Comparison of ENCODE assay signal across 19 cellular contexts in the genomic region with DNA sequence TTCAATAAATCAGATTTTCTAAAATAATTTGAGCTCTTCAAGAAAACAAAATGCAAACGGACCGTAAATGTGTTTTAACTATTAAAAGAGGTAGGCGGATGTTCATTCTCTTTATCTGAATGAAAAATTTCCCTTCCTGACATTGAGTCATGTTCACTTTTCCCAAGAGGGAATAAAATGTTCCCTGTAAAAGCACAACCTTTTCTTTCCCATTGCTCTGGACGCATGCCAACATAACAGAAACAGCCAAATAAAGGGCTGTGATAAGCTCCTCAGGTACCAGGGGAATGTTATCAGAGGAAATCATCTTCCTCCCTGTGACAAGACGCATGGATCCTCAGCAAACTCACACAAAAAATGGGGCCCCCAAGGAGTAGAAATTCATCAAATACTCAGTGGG.
A peak's percentile ranks its signal among the peaks of the same experiment; 100 is the strongest.
DNase-seq lines count a peak whose midpoint lies in the region; ATAC-seq and TF ChIP-seq lines count a peak whose summit lies in the region.
"Had no signal": no experiment of that assay in that cellular context is flagged by ENCODE, and none has a peak within 500 bp of the region (broad histone marks: within the 10 kb centered on the region; RNA-seq: fewer than 3 reads in every experiment).

No MANE protein-coding gene starts in this region.

- BruUV-seq in MCF 10A (replicated peaks; lab: Mats Ljungman, UMichigan), result no TSS peak
- no TSS peak for BruUV-seq in mammary epithelial cell (replicated peaks; lab: Mats Ljungman, UMichigan)

- H3K27ac ChIP-seq in mammary epithelial cell (ENCODE audit: insufficient read depth, low read depth, low read length) (no peak overlapping the region), stomach (no peak overlapping the region)
- H3K27ac ChIP-seq: adrenal gland, SK-N-MC, upper lobe of right lung had no signal

- no peaks in the 10 kb centered on the region for H3K27me3 Mint-ChIP-seq in MCF 10A (ENCODE audit: insufficient read depth, unreplicated experiment)
- no peaks in the 10 kb centered on the region for H3K27me3 Mint-ChIP-seq in T-helper 2 cell treated with Interferon-gamma antibody and Interleukin-4, amounts not matched to agents 5 μg/mL and 100 μg/mL, for 36 hours (ENCODE audit: low read depth)

- 34% methylated on average over 5 of the region's 5 CpGs for WGBS in mammary epithelial cell (ENCODE audit: low coverage, missing lambda C conversion rate)
- 25 to 40% (median 30%) methylated on average over 5 of the region's 5 CpGs for WGBS in stomach, 5 donors

- H3K9me3 Mint-ChIP-seq in MCF 10A (ENCODE audit: unreplicated experiment), result no peaks in the 10 kb centered on the region
- H3K9me3 Mint-ChIP-seq in T-helper 2 cell treated with Interferon-gamma antibody and Interleukin-4, amounts not matched to agents 5 μg/mL and 100 μg/mL, for 36 hours, result no peaks in the 10 kb centered on the region
- H3K9me3 Mint-ChIP-seq: activated T-helper 2 cell treated with anti-CD3 and anti-CD28 coated beads, Interferon-gamma antibody, Interleukin-2, Interleukin-4, amounts not matched to agents 10 μg/mL and 5 μg/mL and 100 μg/mL, durations not matched to agents 14 hours and 24 hours and 36 hours had no signal

- H3K36me3 ChIP-seq in mammary epithelial cell (ENCODE audit: insufficient read depth, low read length), result no peaks in the 10 kb centered on the region
- no peaks in the 10 kb centered on the region for H3K36me3 ChIP-seq in stomach
- H3K36me3 ChIP-seq: adrenal gland, upper lobe of right lung had no signal

- H3K27ac Mint-ChIP-seq in MCF 10A (ENCODE audit: low read depth, unreplicated experiment), result no peak overlapping the region
- no peak overlapping the region for H3K27ac Mint-ChIP-seq in T-helper 2 cell treated with Interferon-gamma antibody and Interleukin-4, amounts not matched to agents 5 μg/mL and 100 μg/mL, for 36 hours
- H3K27ac Mint-ChIP-seq: activated T-helper 2 cell treated with anti-CD3 and anti-CD28 coated beads, Interferon-gamma antibody, Interleukin-2, Interleukin-4, amounts not matched to agents 10 μg/mL and 5 μg/mL and 100 μg/mL, durations not matched to agents 14 hours and 24 hours and 36 hours; stimulated activated effector memory CD8-positive, alpha-beta T cell treated with anti-CD3 and anti-CD28 coated beads, Interleukin-12 subunit alpha, Interleukin-12 subunit beta, amount 100 ng/mL, for 72 hours had no signal

- in situ Hi-C loops in mammary epithelial cell (cut with MboI; ENCODE audit: low sequenced_read_pairs in 2 of 2), result loop anchor here (25.0 kb wide), 2 partner anchors 341 to 541 kb away; no protein-coding TSS in a partner anchor

- TF ChIP-seq EP300 in stomach (IDR thresholded peaks at IDR 0.05), result no peak

- H3K9ac ChIP-seq in mammary epithelial cell (ENCODE audit: insufficient read depth, low read length), result no peak overlapping the region

- TF ChIP-seq CTCF in MCF 10A (IDR thresholded peaks at IDR 0.05; ENCODE audit: unreplicated experiment), result no peak
- TF ChIP-seq CTCF in mammary epithelial cell (conservative IDR thresholded peaks at IDR 0.05 in 1 of 2, IDR thresholded peaks at IDR 0.05 in 1 of 2; ENCODE audit: extremely low read depth in 1 of 2, insufficient read depth in 1 of 2, low read depth in 1 of 2, low read length in 2 of 2), result no peak
- TF ChIP-seq CTCF in stomach (IDR thresholded peaks at IDR 0.05), result no peak

- TF ChIP-seq POLR2A in stomach (IDR thresholded peaks at IDR 0.05), result no peak

- no peaks in the 10 kb centered on the region for H3K4me1 ChIP-seq in mammary epithelial cell (ENCODE audit: insufficient read depth, low read length)
- H3K4me1 ChIP-seq in stomach, result peaks cover 0 to 8% (median 4%) of the 10 kb centered on the region in 4 donors
- H3K4me1 ChIP-seq: adrenal gland, upper lobe of right lung had no signal

- H3K4me1 Mint-ChIP-seq in MCF 10A (ENCODE audit: insufficient read depth, unreplicated experiment), result peaks cover 9% of the 10 kb centered on the region
- no peaks in the 10 kb centered on the region for H3K4me1 Mint-ChIP-seq in T-helper 2 cell treated with Interferon-gamma antibody and Interleukin-4, amounts not matched to agents 5 μg/mL and 100 μg/mL, for 36 hours (ENCODE audit: low read depth)
- H3K4me1 Mint-ChIP-seq: stimulated activated effector memory CD8-positive, alpha-beta T cell treated with anti-CD3 and anti-CD28 coated beads, Interleukin-12 subunit alpha, Interleukin-12 subunit beta, amount 100 ng/mL, for 72 hours had no signal

- ATAC-seq in HG03457 (IDR thresholded peaks at IDR 0.05; ENCODE audit: unreplicated experiment), result no peak
- ATAC-seq: mucosa of descending colon; stimulated activated effector memory CD8-positive, alpha-beta T cell treated with anti-CD3 and anti-CD28 coated beads, Interleukin-12 subunit alpha, Interleukin-12 subunit beta, amount 100 ng/mL, for 72 hours; upper lobe of right lung had no signal

- dilution Hi-C loops in mammary epithelial cell (cut with HindIII; ENCODE audit: low sequenced_read_pairs), result no loop called here

- H2AFZ ChIP-seq in mammary epithelial cell (ENCODE audit: low read depth, low read length), result no peak overlapping the region

- CTCF ChIA-PET in MCF 10A (lab: Yijun Ruan, JAX), result interaction anchor here (0.7 kb wide), 1 partner anchor 1184 kb away, joined by 5 read pairs; no protein-coding TSS in a partner anchor
- CTCF ChIA-PET in mammary epithelial cell (lab: Charles Lee; ENCODE audit: low non-redundant PET), result no interaction called here

- DNase-seq in MCF 10A (ENCODE audit: unreplicated experiment) (peak; percentile 23), mammary epithelial cell (no peak), NCI-H345 (lab: John Stamatoyannopoulos, UW) (peak; percentile 72), dermis blood vessel endothelial cell (peak; percentile 83), stomach (peak; percentile 38)
- no peak for DNase-seq in T-helper 2 cell treated with Interferon-gamma antibody and Interleukin-4, amounts not matched to agents 5 μg/mL and 100 μg/mL, for 36 hours (ENCODE audit: low spot score)
- DNase-seq in activated CD4-positive, alpha-beta T cell treated with anti-CD3 and anti-CD28 coated beads for 48 hours, result no peak
- DNase-seq: glutamatergic neuron, HCEC 1CT, islet precursor cell, mucosa of descending colon, NCI-H446, small intestine, upper lobe of right lung had no signal

- POLR2A ChIA-PET in MCF 10A (lab: Yijun Ruan, JAX), result interaction anchor here (0.5 kb wide), 1 partner anchor 462 kb away, joined by 3 read pairs; no protein-coding TSS in a partner anchor

- H3K79me2 ChIP-seq in mammary epithelial cell (ENCODE audit: insufficient read depth, low read length), result no peaks in the 10 kb centered on the region

- H3K4me2 ChIP-seq in mammary epithelial cell (ENCODE audit: insufficient read depth, low read depth, low read length), result no peak overlapping the region

- no peaks in the 10 kb centered on the region for H4K20me1 ChIP-seq in mammary epithelial cell (ENCODE audit: insufficient read depth, low read length)

- H3K36me3 Mint-ChIP-seq in MCF 10A (ENCODE audit: insufficient read depth, unreplicated experiment), result no peaks in the 10 kb centered on the region
- H3K36me3 Mint-ChIP-seq in T-helper 2 cell treated with Interferon-gamma antibody and Interleukin-4, amounts not matched to agents 5 μg/mL and 100 μg/mL, for 36 hours (ENCODE audit: low read depth), result no peaks in the 10 kb centered on the region
- H3K36me3 Mint-ChIP-seq: stimulated activated effector memory CD8-positive, alpha-beta T cell treated with anti-CD3 and anti-CD28 coated beads, Interleukin-12 subunit alpha, Interleukin-12 subunit beta, amount 100 ng/mL, for 72 hours had no signal

- no peak overlapping the region for H3K4me3 ChIP-seq in mammary epithelial cell (replicated peaks in 1 of 3; ENCODE audit: insufficient read depth in 1 of 3, low read depth in 2 of 3, low read length in 3 of 3)
- no peak overlapping the region for H3K4me3 ChIP-seq in stomach
- H3K4me3 ChIP-seq: adrenal gland, mucosa of descending colon, SK-N-MC, upper lobe of right lung had no signal

- H3K27me3 ChIP-seq in mammary epithelial cell (ENCODE audit: insufficient read depth, low read length), result no peaks in the 10 kb centered on the region
- no peaks in the 10 kb centered on the region for H3K27me3 ChIP-seq in stomach
- H3K27me3 ChIP-seq: adrenal gland, upper lobe of right lung had no signal

- intact Hi-C loops in MCF 10A (cut with micrococcal nuclease) (no loop called here), mammary epithelial cell (cut with micrococcal nuclease) (no loop called here), stomach (cut with DNase I; ENCODE audit: low total_unique reads) (no loop called here)

- no peak overlapping the region for H3K4me3 Mint-ChIP-seq in MCF 10A (ENCODE audit: unreplicated experiment)
- no peak overlapping the region for H3K4me3 Mint-ChIP-seq in T-helper 2 cell treated with Interferon-gamma antibody and Interleukin-4, amounts not matched to agents 5 μg/mL and 100 μg/mL, for 36 hours
- H3K4me3 Mint-ChIP-seq: stimulated activated effector memory CD8-positive, alpha-beta T cell treated with anti-CD3 and anti-CD28 coated beads, Interleukin-12 subunit alpha, Interleukin-12 subunit beta, amount 100 ng/mL, for 72 hours had no signal

- H3K9me3 ChIP-seq in mammary epithelial cell (replicated peaks; ENCODE audit: insufficient read depth, low read length) (no peaks in the 10 kb centered on the region), stomach (no peaks in the 10 kb centered on the region)
- H3K9me3 ChIP-seq: adrenal gland, mucosa of descending colon, upper lobe of right lung had no signal

Comparison
In these comparisons a context has a peak if more than half of its experiments do, and no peak if none do; other contexts are left out.
1. DNase-seq: peak in MCF 10A (single experiment), NCI-H345 (single experiment), dermis blood vessel endothelial cell (single experiment) and stomach (single experiment); none in mammary epithelial cell (single experiment), T-helper 2 cell treated with Interferon-gamma antibody and Interleukin-4, amounts not matched to agents 5 μg/mL and 100 μg/mL, for 36 hours (single experiment) and activated CD4-positive, alpha-beta T cell treated with anti-CD3 and anti-CD28 coated beads for 48 hours (single experiment).